In the genomic region with DNA sequence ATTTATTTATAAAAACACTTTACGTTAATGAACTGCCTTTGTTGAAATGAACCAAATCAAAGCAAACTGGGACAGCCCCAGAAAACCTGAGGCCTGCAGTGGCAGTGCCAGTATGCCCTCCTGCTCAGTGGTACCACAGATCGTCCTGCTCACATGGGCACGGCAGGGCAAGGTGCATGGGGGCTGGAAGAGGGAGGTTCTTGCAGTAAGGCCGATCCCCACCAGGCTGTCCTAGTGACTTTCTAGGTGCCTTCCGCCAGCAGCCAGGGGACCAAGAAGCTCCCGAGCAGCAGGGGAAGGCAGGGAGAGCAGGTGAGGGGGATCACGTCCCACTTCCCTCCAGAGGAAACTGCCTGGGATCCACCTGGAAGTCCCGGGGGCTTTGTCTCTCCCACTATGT, we compare ENCODE assay signal across 16 cellular contexts.
A peak's percentile ranks its signal among the peaks of the same experiment; 100 is the strongest.
DNase-seq lines count a peak whose midpoint lies in the region; ATAC-seq and TF ChIP-seq lines count a peak whose summit lies in the region.
"Had no signal": no experiment of that assay in that cellular context is flagged by ENCODE, and none has a peak within 500 bp of the region (broad histone marks: within the 10 kb centered on the region; RNA-seq: fewer than 3 reads in every experiment).

No MANE protein-coding gene starts in this region.

- H3K9ac ChIP-seq in endodermal cell (ENCODE audit: extremely low read depth, low read length, poor library complexity, severe bottlenecking): no peak overlapping the region
- H3K9ac ChIP-seq: KMS-11 had no signal

- peak; percentile 13 for DNase-seq in Right ventricle myocardium superior
- DNase-seq in Right ventricle myocardium inferior (ENCODE audit: missing footprints): no peak
- peak; percentile 12 for DNase-seq in NCI-H1105 treated with DMSO at 0.1 percent for 48 hours (lab: John Stamatoyannopoulos, UW)
- DNase-seq in endodermal cell: peak; percentile 76
- DNase-seq in sigmoid colon: peak; percentile 36
- DNase-seq in NCI-H1694 (lab: John Stamatoyannopoulos, UW): no peak
- no peak for DNase-seq in CD8-positive, alpha-beta T cell
- DNase-seq in NCI-H1694 treated with DMSO at 0.1 percent for 48 hours (lab: John Stamatoyannopoulos, UW): no peak
- DNase-seq: GDM1, GOT3, HFFc6, MM.1S, NCI-H2081 treated with DMSO at 0.1 percent for 48 hours had no signal

- 89 to 91% methylated on average over 3 to 8 of the region's 8 CpGs for WGBS in endodermal cell (ENCODE audit: insufficient coverage in 1 of 2, insufficient read length in 1 of 2), 2 experiments
- 70 to 81% methylated on average over 8 of the region's 8 CpGs for WGBS in sigmoid colon, 2 donors

- H3K27me3 ChIP-seq in endodermal cell (ENCODE audit: control insufficient read depth, insufficient read depth, low read length, poor library complexity, severe bottlenecking): no peaks in the 10 kb centered on the region
- peaks cover 9 to 69% (median 37%) of the 10 kb centered on the region in 3 donors for H3K27me3 ChIP-seq in sigmoid colon
- H3K27me3 ChIP-seq in CD8-positive, alpha-beta T cell (ENCODE audit: insufficient read depth, low read length): no peaks in the 10 kb centered on the region

- H3K9me3 ChIP-seq in endodermal cell (ENCODE audit: control insufficient read depth, low read length): no peaks in the 10 kb centered on the region
- no peaks in the 10 kb centered on the region for H3K9me3 ChIP-seq in sigmoid colon
- no peaks in the 10 kb centered on the region for H3K9me3 ChIP-seq in CD8-positive, alpha-beta T cell (ENCODE audit: low read length)

- H3K4me1 Mint-ChIP-seq in endodermal cell: peaks cover 21% of the 10 kb centered on the region
- peaks cover 3% of the 10 kb centered on the region for H3K4me1 Mint-ChIP-seq in CD8-positive, alpha-beta T cell (ENCODE audit: low read depth)

- no peak for TF ChIP-seq POLR2A in sigmoid colon (IDR thresholded peaks at IDR 0.05)

- H3K27ac ChIP-seq in endodermal cell (ENCODE audit: low read depth, low read length): no peak overlapping the region
- H3K27ac ChIP-seq in sigmoid colon: no peak overlapping the region
- H3K27ac ChIP-seq in CD8-positive, alpha-beta T cell (ENCODE audit: low read depth, low read length): no peak overlapping the region
- H3K27ac ChIP-seq: C4-2B, KMS-11 had no signal

- H3K4me3 Mint-ChIP-seq in endodermal cell: no peak overlapping the region
- no peak overlapping the region for H3K4me3 Mint-ChIP-seq in CD8-positive, alpha-beta T cell
- H3K4me3 Mint-ChIP-seq: HFFc6 had no signal

- no peak overlapping the region for H3K4me3 ChIP-seq in endodermal cell (ENCODE audit: low read length)
- no peak overlapping the region for H3K4me3 ChIP-seq in sigmoid colon
- H3K4me3 ChIP-seq in CD8-positive, alpha-beta T cell (ENCODE audit: low read depth, low read length): no peak overlapping the region

- H3K9me3 Mint-ChIP-seq in endodermal cell: no peaks in the 10 kb centered on the region
- H3K9me3 Mint-ChIP-seq in CD8-positive, alpha-beta T cell: no peaks in the 10 kb centered on the region
- H3K9me3 Mint-ChIP-seq: HFFc6 had no signal

- peaks cover 14% of the 10 kb centered on the region for H3K4me1 ChIP-seq in endodermal cell (ENCODE audit: control insufficient read depth, insufficient read depth, low read length)
- H3K4me1 ChIP-seq in sigmoid colon: peaks cover 0 to 16% (median 14%) of the 10 kb centered on the region in 4 donors
- no peaks in the 10 kb centered on the region for H3K4me1 ChIP-seq in CD8-positive, alpha-beta T cell (ENCODE audit: insufficient read depth, low read length)

- peaks cover 6% of the 10 kb centered on the region for H3K36me3 ChIP-seq in endodermal cell (ENCODE audit: control insufficient read depth, insufficient read depth, low read length)
- no peaks in the 10 kb centered on the region for H3K36me3 ChIP-seq in sigmoid colon
- H3K36me3 ChIP-seq in CD8-positive, alpha-beta T cell (ENCODE audit: insufficient read depth, low read length): no peaks in the 10 kb centered on the region

- H3K27me3 Mint-ChIP-seq in endodermal cell (ENCODE audit: insufficient read depth): no peaks in the 10 kb centered on the region
- no peaks in the 10 kb centered on the region for H3K27me3 Mint-ChIP-seq in CD8-positive, alpha-beta T cell (ENCODE audit: low read depth)

- no peak overlapping the region for H3K27ac Mint-ChIP-seq in endodermal cell
- H3K27ac Mint-ChIP-seq in CD8-positive, alpha-beta T cell: no peak overlapping the region
- H3K27ac Mint-ChIP-seq: HFFc6 had no signal

- TF ChIP-seq EP300 in sigmoid colon (IDR thresholded peaks at IDR 0.05): no peak

- TF ChIP-seq CTCF in endodermal cell (conservative IDR thresholded peaks at IDR 0.05): peak; percentile 46
- TF ChIP-seq CTCF in sigmoid colon (IDR thresholded peaks at IDR 0.05): no peak
- TF ChIP-seq CTCF in CD8-positive, alpha-beta T cell (IDR thresholded peaks at IDR 0.05): no peak

- CTCF ChIA-PET in CD8-positive, alpha-beta T cell (lab: Charles Lee): interaction anchor here (1.4 kb wide), 1 partner anchor 85 kb away, joined by 4 read pairs; no protein-coding TSS in a partner anchor

- ATAC-seq in Right ventricle myocardium superior (ENCODE audit: poor library complexity) (no peak), Right ventricle myocardium inferior (no peak)
- no peak for ATAC-seq in CD8-positive, alpha-beta T cell
- ATAC-seq: SK-N-SH treated with all-trans-retinoic acid at 6 μM for 48 hours had no signal

- peaks cover 3% of the 10 kb centered on the region for H3K36me3 Mint-ChIP-seq in endodermal cell (ENCODE audit: low read depth)
- peaks cover 7% of the 10 kb centered on the region for H3K36me3 Mint-ChIP-seq in CD8-positive, alpha-beta T cell

- POLR2A ChIA-PET in CD8-positive, alpha-beta T cell (lab: Charles Lee): no interaction called here

- intact Hi-C loops in Right ventricle myocardium superior (cut with DNase I): no loop called here
- intact Hi-C loops in Right ventricle myocardium inferior (cut with DNase I): no loop called here
- intact Hi-C loops in sigmoid colon (cut with DNase I): no loop called here
- intact Hi-C loops in CD8-positive, alpha-beta T cell (cut with DNase I, micrococcal nuclease): no loop called here

Comparison
In these comparisons a context has a peak if more than half of its experiments do, and no peak if none do; other contexts are left out.
1. DNase-seq: peak in Right ventricle myocardium superior (single experiment), NCI-H1105 treated with DMSO at 0.1 percent for 48 hours (single experiment), endodermal cell (single experiment) and sigmoid colon (single experiment); none in Right ventricle myocardium inferior (single experiment), NCI-H1694 (single experiment), CD8-positive, alpha-beta T cell (0 of 7) and NCI-H1694 treated with DMSO at 0.1 percent for 48 hours (single experiment).